ENCODE assay signal across 8 cellular contexts in the genomic region with DNA sequence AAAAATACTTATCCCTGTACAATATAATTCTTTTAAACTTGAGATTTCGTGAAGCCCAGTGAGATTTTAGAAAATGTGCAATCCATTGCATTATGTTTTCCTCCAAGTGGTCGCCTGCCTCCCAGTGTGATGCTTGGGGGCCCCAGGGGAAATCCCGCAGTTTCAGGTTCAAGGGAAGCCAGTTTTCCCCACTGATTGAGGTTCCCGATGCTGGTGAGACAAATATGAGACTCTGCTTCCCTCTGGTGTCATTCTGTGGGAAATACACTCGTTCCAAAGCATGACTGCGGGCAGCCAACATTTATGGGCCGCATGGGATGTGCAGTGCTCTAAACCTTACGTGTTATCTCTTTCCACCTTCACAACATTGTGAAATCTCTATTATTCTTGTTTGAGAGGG.
A peak's percentile ranks its signal among the peaks of the same experiment; 100 is the strongest.
DNase-seq lines count a peak whose midpoint lies in the region; ATAC-seq and TF ChIP-seq lines count a peak whose summit lies in the region.

No MANE protein-coding gene starts in this region.

- H3K36me3 ChIP-seq in fibroblast of lung (ENCODE audit: control insufficient read depth, insufficient read depth, low read length) = no peaks in the 10 kb centered on the region
- H3K36me3 ChIP-seq in neuronal stem cell (replicated peaks in 1 of 2; ENCODE audit: control insufficient read depth in 2 of 2, insufficient read depth in 2 of 2, low read length in 2 of 2) = no peaks in the 10 kb centered on the region

- no peak overlapping the region for H2BK5ac ChIP-seq in neuronal stem cell (ENCODE audit: low read length)

- H2BK12ac ChIP-seq in neuronal stem cell (ENCODE audit: low read length) = no peak overlapping the region

- no peak overlapping the region for H3K23ac ChIP-seq in neuronal stem cell (ENCODE audit: low read depth, low read length, poor library complexity)

- no peak overlapping the region for H3K4me3 ChIP-seq in AG09309 (ENCODE audit: control insufficient read depth, low read depth, low read length)
- no peak overlapping the region for H3K4me3 ChIP-seq in fibroblast of lung (replicated peaks in 1 of 4; ENCODE audit: control extremely low read depth in 1 of 4, insufficient read depth in 1 of 4, low read depth in 3 of 4, low read length in 4 of 4)
- H3K4me3 ChIP-seq in neuronal stem cell (ENCODE audit: low read length in 2 of 2) = no peak overlapping the region

- no peak overlapping the region for H4K91ac ChIP-seq in neuronal stem cell (ENCODE audit: low read depth, low read length, poor library complexity)

- H2AFZ ChIP-seq in fibroblast of lung (ENCODE audit: low read length) (no peak overlapping the region), neuronal stem cell (ENCODE audit: low read length) (no peak overlapping the region)

- H3K4me1 ChIP-seq in fibroblast of lung (ENCODE audit: control insufficient read depth, extremely low read depth, insufficient read depth, low read length) (no peaks in the 10 kb centered on the region), neuronal stem cell (ENCODE audit: control insufficient read depth in 2 of 2, insufficient read depth in 1 of 2, low read depth in 1 of 2, low read length in 2 of 2) (peaks cover 3% of the 10 kb centered on the region in 2 donors)

- no peak overlapping the region for H3K14ac ChIP-seq in neuronal stem cell (ENCODE audit: low read length)

- H2BK15ac ChIP-seq in neuronal stem cell (ENCODE audit: low read length) = no peak overlapping the region

- no peak for ATAC-seq in GM21515 (IDR thresholded peaks at IDR 0.05; ENCODE audit: unreplicated experiment)
- no peak for ATAC-seq in HG03025 (IDR thresholded peaks at IDR 0.05; ENCODE audit: low FRiP score, unreplicated experiment)

- H3K4me2 ChIP-seq in fibroblast of lung (ENCODE audit: extremely low read depth, insufficient read depth, low read length) (no peak overlapping the region), neuronal stem cell (ENCODE audit: insufficient read depth, low read length, poor library complexity, severe bottlenecking) (no peak overlapping the region)

- H2AK5ac ChIP-seq in neuronal stem cell (ENCODE audit: low read depth, low read length) = no peak overlapping the region

- no CpG with 5 or more reads among the region's 8 CpGs for WGBS in neuronal stem cell (ENCODE audit: extremely low coverage in 2 of 2, insufficient read length in 2 of 2, insufficient replicate concordance in 1 of 2), 2 donors

- H3K9me3 ChIP-seq in fibroblast of lung (ENCODE audit: control insufficient read depth, insufficient read depth, low read depth, low read length) = no peaks in the 10 kb centered on the region
- H3K9me3 ChIP-seq in neuronal stem cell (replicated peaks in 1 of 2; ENCODE audit: control insufficient read depth in 2 of 2, insufficient read depth in 1 of 2, low read depth in 1 of 2, low read length in 2 of 2) = peaks cover 0 to 6% of the 10 kb centered on the region in 2 donors

- H3K27ac ChIP-seq in fibroblast of lung (ENCODE audit: insufficient read depth, low read length) (no peak overlapping the region), neuronal stem cell (replicated peaks; ENCODE audit: low read length) (no peak overlapping the region)

- no peak overlapping the region for H3K9ac ChIP-seq in fibroblast of lung (ENCODE audit: insufficient read depth, low read length)
- H3K9ac ChIP-seq in neuronal stem cell (ENCODE audit: low read depth, low read length, poor library complexity) = no peak overlapping the region

- no peaks in the 10 kb centered on the region for H3K79me1 ChIP-seq in neuronal stem cell (ENCODE audit: low read depth, low read length)

- no peaks in the 10 kb centered on the region for H4K20me1 ChIP-seq in fibroblast of lung (ENCODE audit: control insufficient read depth, extremely low read depth, insufficient read depth, low read length)

- no peaks in the 10 kb centered on the region for H3K79me2 ChIP-seq in fibroblast of lung (ENCODE audit: control insufficient read depth, insufficient read depth, low read length)

- no peak overlapping the region for H2BK120ac ChIP-seq in neuronal stem cell (ENCODE audit: low read depth, low read length)

- H3K27me3 ChIP-seq in fibroblast of lung (ENCODE audit: control insufficient read depth, insufficient read depth, low read length) = no peaks in the 10 kb centered on the region
- peaks cover 0 to 4% (median 0%) of the 10 kb centered on the region in 3 experiments for H3K27me3 ChIP-seq in neuronal stem cell (ENCODE audit: control insufficient read depth in 3 of 3, insufficient read depth in 3 of 3, low read depth in 1 of 3, low read length in 3 of 3)

- DNase-seq in AG09309 (ENCODE audit: low read depth) (peak; percentile 4), NCI-H460 (ENCODE audit: extremely low read depth, low read depth) (peak; percentile 54), activated T-cell treated with anti-CD3 and anti-CD28 coated beads for 1 hour (ENCODE audit: low read depth) (peak; percentile 9), fibroblast of lung (ENCODE audit: low read depth in 2 of 2) (peak; percentile 6 to 42), neuronal stem cell (ENCODE audit: low spot score) (peak; percentile 36)

- no peak overlapping the region for H3K18ac ChIP-seq in neuronal stem cell (ENCODE audit: low read length)

- TF ChIP-seq CTCF in AG09309 (IDR thresholded peaks at IDR 0.05; ENCODE audit: control insufficient read depth, insufficient read depth, low read depth, low read length, missing control alignments) (peak; percentile 70), GM12873 (IDR thresholded peaks at IDR 0.05; ENCODE audit: insufficient read depth, low read depth, low read length, missing control alignments) (peak; percentile 75), fibroblast of lung (conservative IDR thresholded peaks at IDR 0.05 in 1 of 2, IDR thresholded peaks at IDR 0.05 in 1 of 2; ENCODE audit: low read depth in 1 of 2, low read length in 2 of 2) (peak; percentile 71)

- no peak overlapping the region for H4K8ac ChIP-seq in neuronal stem cell (ENCODE audit: low read depth, low read length)

- no peak overlapping the region for H3K4ac ChIP-seq in neuronal stem cell (ENCODE audit: low read length)

Comparison
In these comparisons a context has a peak if more than half of its experiments do, and no peak if none do; other contexts are left out.
1. DNase-seq: peak in every context shown above with its lines; median percentile 54 in NCI-H460; 36 in neuronal stem cell; 24 in fibroblast of lung; 9 in activated T-cell treated with anti-CD3 and anti-CD28 coated beads for 1 hour; 4 in AG09309.